ENCODE assay signal across 8 cellular contexts in genomic region chr14:73785336-73785833, GRCh38.
DNase-seq lines count a peak whose midpoint lies in the region; ATAC-seq, FAIRE-seq and TF ChIP-seq lines count a peak whose summit lies in the region.

No MANE protein-coding gene starts in this region.

- TF ChIP-seq POLR2A in H54 (IDR thresholded peaks at IDR 0.05; ENCODE audit: low read depth, low read length) (no peak), esophagus squamous epithelium (IDR thresholded peaks at IDR 0.05) (no peak)

- DNase-seq in H54 (ENCODE audit: insufficient read length, low spot score) (no peak), SK-N-MC (ENCODE audit: low read depth, low spot score) (peak; percentile 50), esophagus squamous epithelium (lab: John Stamatoyannopoulos, UW) (no peak), neural crest cell (ENCODE audit: low read depth, low spot score) (no peak), NCI-H2171 (lab: John Stamatoyannopoulos, UW) (no peak), RPMI8226 (no peak)

- no peaks in the 10 kb centered on the region for H3K36me3 Mint-ChIP-seq in neural crest cell (ENCODE audit: low read depth)

- no peaks in the 10 kb centered on the region for H3K9me3 Mint-ChIP-seq in neural crest cell

- peaks cover 78% of the 10 kb centered on the region for H3K4me1 Mint-ChIP-seq in neural crest cell

- H3K9ac ChIP-seq in BLaER1 treated with 17β-estradiol and CSF1 and Interleukin-3, amounts not matched to agents 10 nM and 100 nM = peak overlapping the region; percentile 52 to 99 (median 96); a peak in 21 of 22 replicates
- peak overlapping the region; percentile 89 for H3K9ac ChIP-seq in SK-N-MC (ENCODE audit: insufficient read length)

- peak overlapping the region; percentile 88 to 99 (median 97) for H3K4me2 ChIP-seq in BLaER1 treated with 17β-estradiol and CSF1 and Interleukin-3, amounts not matched to agents 10 nM and 100 nM

- intact Hi-C loops in esophagus squamous epithelium (cut with DNase I) = no loop called here

- FAIRE-seq in H54 (lab: Jason Lieb, UNC) = peak; percentile 38

- H3K4me1 ChIP-seq in BLaER1 treated with 17β-estradiol and CSF1 and Interleukin-3, amounts not matched to agents 10 nM and 100 nM = peaks cover 77 to 83% (median 81%) of the 10 kb centered on the region in 10 experiments
- H3K4me1 ChIP-seq in esophagus squamous epithelium = peaks cover 34 to 82% (median 39%) of the 10 kb centered on the region in 3 donors

- H3K4me3 Mint-ChIP-seq in neural crest cell = peak overlapping the region; percentile 89

- TF ChIP-seq CTCF in esophagus squamous epithelium (IDR thresholded peaks at IDR 0.05) (no peak), neural crest cell (conservative IDR thresholded peaks at IDR 0.05) (no peak)

- H4K20me1 ChIP-seq in BLaER1 treated with 17β-estradiol and CSF1 and Interleukin-3, amounts not matched to agents 10 nM and 100 nM = peaks cover 0 to 34% (median 27%) of the 10 kb centered on the region in 11 experiments; a peak in 13 of 22 replicates

- peak overlapping the region; percentile 89 to 99 (median 97); a peak in 21 of 22 replicates for H3K27ac ChIP-seq in BLaER1 treated with 17β-estradiol and CSF1 and Interleukin-3, amounts not matched to agents 10 nM and 100 nM
- H3K27ac ChIP-seq in SK-N-MC = peak overlapping the region; percentile 86
- H3K27ac ChIP-seq in esophagus squamous epithelium = peak overlapping the region; percentile 95 to 99 (median 98)

- H3K9me3 ChIP-seq in BLaER1 treated with 17β-estradiol and CSF1 and Interleukin-3, amounts not matched to agents 10 nM and 100 nM (replicated peaks in 1 of 11) = no peaks in the 10 kb centered on the region
- no peaks in the 10 kb centered on the region for H3K9me3 ChIP-seq in SK-N-MC (ENCODE audit: low read depth, low read length)
- no peaks in the 10 kb centered on the region for H3K9me3 ChIP-seq in esophagus squamous epithelium

- no peaks in the 10 kb centered on the region for H3K27me3 ChIP-seq in BLaER1 treated with 17β-estradiol and CSF1 and Interleukin-3, amounts not matched to agents 10 nM and 100 nM
- no peaks in the 10 kb centered on the region for H3K27me3 ChIP-seq in esophagus squamous epithelium

- no peak for ATAC-seq in GM18873 (IDR thresholded peaks at IDR 0.05; ENCODE audit: low FRiP score, unreplicated experiment)

- peak overlapping the region; percentile 92 for H3K27ac Mint-ChIP-seq in neural crest cell (ENCODE audit: unreplicated experiment)

- peak overlapping the region; percentile 68 to 94 (median 88) for H3K4me3 ChIP-seq in BLaER1 treated with 17β-estradiol and CSF1 and Interleukin-3, amounts not matched to agents 10 nM and 100 nM
- H3K4me3 ChIP-seq in SK-N-MC (peak overlapping the region; percentile 81), esophagus squamous epithelium (peak overlapping the region; percentile 54 to 91 (median 73))

- 2 to 4% methylated on average over 8 of the region's 8 CpGs for WGBS in esophagus squamous epithelium, 2 donors

- peaks cover 0 to 16% (median 8%) of the 10 kb centered on the region in 11 experiments; a peak in 12 of 22 replicates for H3K36me3 ChIP-seq in BLaER1 treated with 17β-estradiol and CSF1 and Interleukin-3, amounts not matched to agents 10 nM and 100 nM
- H3K36me3 ChIP-seq in SK-N-MC (ENCODE audit: insufficient read depth, low read length) (no peaks in the 10 kb centered on the region), esophagus squamous epithelium (peaks cover 0 to under 1% (median 0%) of the 10 kb centered on the region in 3 donors)

- H3K27me3 Mint-ChIP-seq in neural crest cell (ENCODE audit: low read depth) = peaks cover 3% of the 10 kb centered on the region
